8 cellular contexts compared by ENCODE assay signal in the genomic region with DNA sequence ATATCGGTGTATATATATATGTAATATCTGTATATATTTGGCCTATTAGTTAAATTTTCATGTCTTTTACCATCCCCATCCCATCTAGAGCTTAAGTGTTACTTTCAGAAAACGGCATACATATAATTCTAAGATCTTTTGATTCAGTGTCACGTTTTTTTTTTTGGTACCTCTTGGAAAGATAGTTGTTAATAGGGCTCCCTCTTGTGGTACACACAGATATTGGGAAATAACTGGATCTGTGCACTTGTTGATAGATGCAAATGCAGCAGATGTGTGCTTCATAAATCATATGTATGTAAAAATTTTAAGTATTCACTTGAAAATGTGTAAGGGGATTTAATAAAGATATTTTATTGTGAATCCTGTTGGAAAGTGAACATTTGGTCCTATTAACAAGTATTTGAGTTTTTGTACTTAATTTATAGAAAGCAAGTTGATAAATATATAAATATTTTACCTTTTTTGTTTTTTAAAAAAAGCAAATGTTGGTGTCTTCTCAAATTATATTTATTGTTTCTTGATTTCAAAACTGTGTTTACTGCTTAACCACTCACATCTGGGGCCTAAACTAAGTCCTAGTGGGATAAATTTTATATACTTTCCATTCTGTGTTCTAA.
DNase-seq lines count a peak whose midpoint lies in the region; ATAC-seq, FAIRE-seq and TF ChIP-seq lines count a peak whose summit lies in the region.

No MANE protein-coding gene starts in this region.

- ATAC-seq in GM18505 (IDR thresholded peaks at IDR 0.05; ENCODE audit: unreplicated experiment) (peak; percentile 49), HG03039 (IDR thresholded peaks at IDR 0.05; ENCODE audit: unreplicated experiment) (no peak)

- peak; percentile 90 to 91 for TF ChIP-seq CTCF in brain (conservative IDR thresholded peaks at IDR 0.05)

- H3K27me3 Mint-ChIP-seq in brain, result no peaks in the 10 kb centered on the region
- no peaks in the 10 kb centered on the region for H3K27me3 Mint-ChIP-seq in stimulated activated naive CD8-positive, alpha-beta T cell treated with anti-CD3 and anti-CD28 coated beads, Interleukin-15, Interleukin-2, amounts not matched to agents 100 ng/mL and 50 ng/mL, for 24 hours

- DNase-seq in AG20443 (ENCODE audit: low spot score) (peak; percentile 42), HTR-8/SVneo (ENCODE audit: insufficient read length, low spot score) (peak; percentile 25), NCI-H774 (lab: John Stamatoyannopoulos, UW) (peak; percentile 65), iPS-NIHi7 (ENCODE audit: extremely low spot score) (peak; percentile 26)

- H3K4me3 Mint-ChIP-seq in brain, result peak overlapping the region in 1 of 5 experiments; percentile 42
- no peak overlapping the region for H3K4me3 Mint-ChIP-seq in stimulated activated naive CD8-positive, alpha-beta T cell treated with anti-CD3 and anti-CD28 coated beads, Interleukin-15, Interleukin-2, amounts not matched to agents 100 ng/mL and 50 ng/mL, for 24 hours

- FAIRE-seq in HTR-8/SVneo (lab: Jason Lieb, UNC), result no peak

- H3K9me3 Mint-ChIP-seq in brain, result peaks cover 0 to 3% (median 0%) of the 10 kb centered on the region in 5 experiments
- H3K9me3 Mint-ChIP-seq in stimulated activated naive CD8-positive, alpha-beta T cell treated with anti-CD3 and anti-CD28 coated beads, Interleukin-15, Interleukin-2, amounts not matched to agents 100 ng/mL and 50 ng/mL, for 24 hours, result no peaks in the 10 kb centered on the region

- TF ChIP-seq POLR2A in GM18505 (IDR thresholded peaks at IDR 0.05; ENCODE audit: borderline replicate concordance, extremely low read depth, insufficient read depth, insufficient read length), result no peak

- peaks cover 6% of the 10 kb centered on the region for H3K4me1 Mint-ChIP-seq in brain
- peaks cover 12% of the 10 kb centered on the region for H3K4me1 Mint-ChIP-seq in stimulated activated naive CD8-positive, alpha-beta T cell treated with anti-CD3 and anti-CD28 coated beads, Interleukin-15, Interleukin-2, amounts not matched to agents 100 ng/mL and 50 ng/mL, for 24 hours (ENCODE audit: low read depth)

- peak overlapping the region in 4 of 5 experiments; percentile 20 to 60 (median 40) for H3K27ac Mint-ChIP-seq in brain
- peak overlapping the region; percentile 8 for H3K27ac Mint-ChIP-seq in stimulated activated naive CD8-positive, alpha-beta T cell treated with anti-CD3 and anti-CD28 coated beads, Interleukin-15, Interleukin-2, amounts not matched to agents 100 ng/mL and 50 ng/mL, for 24 hours

- H3K36me3 Mint-ChIP-seq in brain, result peaks cover 37% of the 10 kb centered on the region
- peaks cover 29% of the 10 kb centered on the region for H3K36me3 Mint-ChIP-seq in stimulated activated naive CD8-positive, alpha-beta T cell treated with anti-CD3 and anti-CD28 coated beads, Interleukin-15, Interleukin-2, amounts not matched to agents 100 ng/mL and 50 ng/mL, for 24 hours (ENCODE audit: low read depth)
